Comparison of ENCODE assay signal across 1 cellular context in the genomic region with DNA sequence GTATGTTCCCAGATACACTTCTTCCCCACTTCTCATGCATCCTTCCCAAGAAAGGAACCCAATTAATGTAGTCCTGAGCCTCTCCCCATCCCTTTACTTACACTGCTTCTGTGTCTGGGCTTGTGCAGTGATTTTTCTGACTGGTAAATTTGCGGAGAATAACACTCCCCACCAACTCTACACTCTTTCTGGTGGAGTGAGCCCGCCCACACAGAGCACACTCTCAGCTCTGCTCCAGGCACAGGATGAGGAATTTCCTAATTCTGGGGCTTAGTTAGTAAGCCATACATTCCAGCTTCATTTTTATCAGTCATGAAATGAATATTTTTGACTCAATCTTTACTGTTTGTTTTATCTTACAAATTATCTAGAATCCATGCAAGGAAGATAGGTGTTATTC.
TF ChIP-seq lines count a peak whose summit lies in the region.

No MANE protein-coding gene starts in this region.

TF ChIP-seq in liver, 16 proteins besides CTCF, POLR2A, EP300 and RAD21 (continued from another document):
- TF ChIP-seq, protein P1, sequence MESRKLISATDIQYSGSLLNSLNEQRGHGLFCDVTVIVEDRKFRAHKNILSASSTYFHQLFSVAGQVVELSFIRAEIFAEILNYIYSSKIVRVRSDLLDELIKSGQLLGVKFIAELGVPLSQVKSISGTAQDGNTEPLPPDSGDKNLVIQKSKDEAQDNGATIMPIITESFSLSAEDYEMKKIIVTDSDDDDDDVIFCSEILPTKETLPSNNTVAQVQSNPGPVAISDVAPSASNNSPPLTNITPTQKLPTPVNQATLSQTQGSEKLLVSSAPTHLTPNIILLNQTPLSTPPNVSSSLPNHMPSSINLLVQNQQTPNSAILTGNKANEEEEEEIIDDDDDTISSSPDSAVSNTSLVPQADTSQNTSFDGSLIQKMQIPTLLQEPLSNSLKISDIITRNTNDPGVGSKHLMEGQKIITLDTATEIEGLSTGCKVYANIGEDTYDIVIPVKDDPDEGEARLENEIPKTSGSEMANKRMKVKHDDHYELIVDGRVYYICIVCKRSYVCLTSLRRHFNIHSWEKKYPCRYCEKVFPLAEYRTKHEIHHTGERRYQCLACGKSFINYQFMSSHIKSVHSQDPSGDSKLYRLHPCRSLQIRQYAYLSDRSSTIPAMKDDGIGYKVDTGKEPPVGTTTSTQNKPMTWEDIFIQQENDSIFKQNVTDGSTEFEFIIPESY (IDR thresholded peaks at IDR 0.05) = no peak
- no peak for TF ChIP-seq TAF1 (conservative IDR thresholded peaks at IDR 0.05)
- TF ChIP-seq FOXA2 (IDR thresholded peaks at IDR 0.05) = no peak
- no peak for TF ChIP-seq REST (IDR thresholded peaks at IDR 0.05)
- TF ChIP-seq, protein P2, sequence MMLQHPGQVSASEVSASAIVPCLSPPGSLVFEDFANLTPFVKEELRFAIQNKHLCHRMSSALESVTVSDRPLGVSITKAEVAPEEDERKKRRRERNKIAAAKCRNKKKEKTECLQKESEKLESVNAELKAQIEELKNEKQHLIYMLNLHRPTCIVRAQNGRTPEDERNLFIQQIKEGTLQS (IDR thresholded peaks at IDR 0.05) = no peak
- no peak for TF ChIP-seq YY1 (IDR thresholded peaks at IDR 0.05)
- TF ChIP-seq SP1 (IDR thresholded peaks at IDR 0.05) = no peak
- TF ChIP-seq GABPA (IDR thresholded peaks at IDR 0.05 in 1 of 2, conservative IDR thresholded peaks at IDR 0.05 in 1 of 2) = no peak
